Comparison of ENCODE assay signal across 9 cellular contexts in the genomic region with DNA sequence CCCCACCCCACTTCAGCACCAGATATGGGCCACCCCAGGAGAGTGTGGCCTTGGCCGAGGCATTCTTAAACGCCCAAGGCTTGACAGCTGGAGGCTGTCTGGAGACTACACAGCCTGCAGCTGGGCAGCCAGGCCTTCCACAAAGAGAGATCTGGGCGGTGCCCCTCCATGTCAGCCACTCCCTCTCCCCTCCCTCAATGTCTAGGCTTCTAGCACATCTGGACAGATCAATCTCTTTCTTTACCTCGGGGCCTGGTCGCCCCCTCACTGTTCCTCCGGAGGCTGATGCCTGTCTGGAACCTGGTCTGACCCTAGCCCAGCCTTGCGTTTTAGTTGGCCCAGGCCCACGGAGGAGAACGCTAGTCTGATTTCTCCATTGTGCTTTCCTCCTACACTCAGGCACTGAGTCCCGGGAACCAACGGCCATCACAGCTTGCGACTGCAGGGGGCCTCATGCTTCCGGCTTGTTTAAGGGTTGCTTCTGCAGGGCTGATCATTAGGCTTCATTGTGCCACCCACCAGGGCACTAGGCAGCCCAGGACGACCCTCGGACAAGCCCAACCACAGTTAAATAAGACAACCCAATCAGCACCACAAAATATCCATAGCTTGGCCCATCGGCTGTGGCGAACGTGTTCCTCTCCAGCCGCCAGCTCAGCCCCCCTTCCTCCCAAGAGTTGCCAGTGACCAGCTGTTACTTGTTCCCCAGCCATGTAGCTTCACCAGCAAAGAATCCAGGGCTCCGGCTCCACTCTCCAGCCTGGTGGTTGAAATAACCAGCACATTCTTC.
A peak's percentile ranks its signal among the peaks of the same experiment; 100 is the strongest.
DNase-seq lines count a peak whose midpoint lies in the region; ATAC-seq, FAIRE-seq and TF ChIP-seq lines count a peak whose summit lies in the region.
"Had no signal": no experiment of that assay in that cellular context is flagged by ENCODE, and none has a peak within 500 bp of the region (broad histone marks: within the 10 kb centered on the region; RNA-seq: fewer than 3 reads in every experiment).

No MANE protein-coding gene starts in this region.

- no peak for ATAC-seq in HG03097 (IDR thresholded peaks at IDR 0.05; ENCODE audit: low FRiP score, unreplicated experiment)
- no peak for ATAC-seq in activated T-cell treated with anti-CD3 and anti-CD28 coated beads, Interleukin-2, amount 50 U/mL, for 4 hours

- H3K4ac ChIP-seq in mesendoderm (ENCODE audit: low read depth, low read length) = no peak overlapping the region

- no CpG with 5 or more reads among the region's 20 CpGs for WGBS in mesendoderm (ENCODE audit: extremely low coverage, insufficient coverage, low lambda C conversion rate)

- no peaks in the 10 kb centered on the region for H3K36me3 ChIP-seq in mesendoderm (ENCODE audit: control insufficient read depth, insufficient read depth, low read length)
- H3K36me3 ChIP-seq: uterus had no signal

- no peak overlapping the region for H4K5ac ChIP-seq in mesendoderm (ENCODE audit: low read length)

- H3K79me1 ChIP-seq in mesendoderm (ENCODE audit: low read length) = no peaks in the 10 kb centered on the region

- no peak overlapping the region for H4K8ac ChIP-seq in mesendoderm (ENCODE audit: low read depth, low read length)

- peak overlapping the region in 1 of 2 donors; percentile 78 for H3K27ac ChIP-seq in coronary artery
- no peak overlapping the region for H3K27ac ChIP-seq in mesendoderm (ENCODE audit: low read depth, low read length)
- H3K27ac ChIP-seq: uterus had no signal

- H3K4me3 ChIP-seq in coronary artery (peak overlapping the region; percentile 25), mesendoderm (ENCODE audit: low read length) (no peak overlapping the region)
- H3K4me3 ChIP-seq: uterus had no signal

- peak; percentile 72 for DNase-seq in AG08395 (ENCODE audit: low spot score)
- peak; percentile 15 to 17 for DNase-seq in Kasumi-1 (lab: John Stamatoyannopoulos, UW)
- DNase-seq in coronary artery (ENCODE audit: low spot score) = peak; percentile 80
- peak; percentile 90 for DNase-seq in mesendoderm
- no peak for DNase-seq in GM19238 (ENCODE audit: insufficient read length, low spot score)
- DNase-seq in D721Med (ENCODE audit: insufficient read length, low spot score) = no peak
- no peak for DNase-seq in activated T-cell treated with anti-CD3 and anti-CD28 coated beads, Interleukin-2, amount 50 U/mL, for 4 hours

- H3K27me3 Mint-ChIP-seq in activated T-cell treated with anti-CD3 and anti-CD28 coated beads, Interleukin-2, amount 50 U/mL, for 4 hours (ENCODE audit: low read depth) = no peaks in the 10 kb centered on the region

- no peaks in the 10 kb centered on the region for H3K4me1 ChIP-seq in mesendoderm (ENCODE audit: control insufficient read depth, low read depth, low read length)
- H3K4me1 ChIP-seq: uterus had no signal

- H2BK15ac ChIP-seq in mesendoderm (replicated peaks; ENCODE audit: low read depth) = no peak overlapping the region

- TF ChIP-seq CTCF in coronary artery (IDR thresholded peaks at IDR 0.05) = no peak
- no peak for TF ChIP-seq CTCF in D721Med (IDR thresholded peaks at IDR 0.05; ENCODE audit: insufficient read depth, missing control alignments)

- FAIRE-seq in D721Med (lab: Jason Lieb, UNC) = no peak

- H3K4me3 Mint-ChIP-seq in activated T-cell treated with anti-CD3 and anti-CD28 coated beads, Interleukin-2, amount 50 U/mL, for 4 hours = no peak overlapping the region

- H3K4me1 Mint-ChIP-seq in activated T-cell treated with anti-CD3 and anti-CD28 coated beads, Interleukin-2, amount 50 U/mL, for 4 hours (ENCODE audit: low read depth) = no peaks in the 10 kb centered on the region

- H2AK5ac ChIP-seq in mesendoderm (ENCODE audit: low read length) = no peak overlapping the region

- H3K9ac ChIP-seq in mesendoderm (ENCODE audit: low read length) = no peak overlapping the region

- no peaks in the 10 kb centered on the region for H3K36me3 Mint-ChIP-seq in activated T-cell treated with anti-CD3 and anti-CD28 coated beads, Interleukin-2, amount 50 U/mL, for 4 hours (ENCODE audit: insufficient read depth)

- H2BK5ac ChIP-seq in mesendoderm (ENCODE audit: low read length) = no peak overlapping the region

- H3K27me3 ChIP-seq in mesendoderm (ENCODE audit: insufficient read depth, low read length, poor library complexity) = no peaks in the 10 kb centered on the region
- H3K27me3 ChIP-seq: uterus had no signal

- H3K18ac ChIP-seq in mesendoderm (ENCODE audit: low read length) = peak overlapping the region; percentile 71

- H3K4me2 ChIP-seq in mesendoderm (ENCODE audit: low read length) = no peak overlapping the region

- peak overlapping the region; percentile 70 for H3K56ac ChIP-seq in mesendoderm (ENCODE audit: low read length)

- no peaks in the 10 kb centered on the region for H3K79me2 ChIP-seq in mesendoderm (ENCODE audit: control insufficient read depth, insufficient read depth, low read length)

- H2BK120ac ChIP-seq in mesendoderm (ENCODE audit: low read depth, low read length) = no peak overlapping the region

- H3K23ac ChIP-seq in mesendoderm (ENCODE audit: low read length) = no peak overlapping the region

- H3K9me3 Mint-ChIP-seq in activated T-cell treated with anti-CD3 and anti-CD28 coated beads, Interleukin-2, amount 50 U/mL, for 4 hours = no peaks in the 10 kb centered on the region

Comparison
In these comparisons a context has a peak if more than half of its experiments do, and no peak if none do; other contexts are left out.
1. DNase-seq: peak in AG08395 (single experiment), Kasumi-1 (2 of 2), coronary artery (single experiment) and mesendoderm (single experiment); none in GM19238 (single experiment), D721Med (single experiment) and activated T-cell treated with anti-CD3 and anti-CD28 coated beads, Interleukin-2, amount 50 U/mL, for 4 hours (single experiment).